ENCODE assay signal across 24 cellular contexts in genomic region chr9:125984461-125984860, GRCh38.
DNase-seq lines count a peak whose midpoint lies in the region; ATAC-seq, FAIRE-seq and TF ChIP-seq lines count a peak whose summit lies in the region.
"Had no signal": no experiment of that assay in that cellular context is flagged by ENCODE, and none has a peak within 500 bp of the region (broad histone marks: within the 10 kb centered on the region; RNA-seq: fewer than 3 reads in every experiment).

No MANE protein-coding gene starts in this region.

- no peak overlapping the region for H3K27ac ChIP-seq in right lobe of liver
- H3K27ac ChIP-seq in HepG2 (ENCODE audit: extremely low read length, insufficient read depth, low read length): no peak overlapping the region
- H3K27ac ChIP-seq: BLaER1, HL-60, RWPE1 had no signal

- no peak overlapping the region for H3K4me2 ChIP-seq in HepG2 (ENCODE audit: low read depth, low read length)
- H3K4me2 ChIP-seq: BLaER1 had no signal

- no peak overlapping the region for H3K9ac ChIP-seq in HepG2 (ENCODE audit: insufficient read depth, low read depth, low read length)
- H3K9ac ChIP-seq: BLaER1 had no signal

- ATAC-seq in right lobe of liver (no peak), HepG2 (no peak), left lobe of liver (no peak), HG03039 (IDR thresholded peaks at IDR 0.05; ENCODE audit: unreplicated experiment) (no peak), GM18502 (IDR thresholded peaks at IDR 0.05; ENCODE audit: poor library complexity, unreplicated experiment) (no peak)
- ATAC-seq: HCT116, Panc1 had no signal

- H3K27me3 Mint-ChIP-seq in osteocyte (ENCODE audit: unreplicated experiment): peaks cover 14% of the 10 kb centered on the region

- CTCF ChIA-PET in HepG2 (lab: Yijun Ruan, JAX; ENCODE audit: low intra/inter-chr PET ratio, low total read pairs): no interaction called here

- no peaks in the 10 kb centered on the region for H4K20me1 ChIP-seq in HepG2 (ENCODE audit: insufficient read depth, low read length)
- H4K20me1 ChIP-seq: BLaER1 had no signal

- H3K4me3 ChIP-seq in right lobe of liver (no peak overlapping the region), HepG2 (replicated peaks in 1 of 3; ENCODE audit: insufficient read depth in 1 of 3, low read depth in 2 of 3, low read length in 3 of 3) (no peak overlapping the region)
- H3K4me3 ChIP-seq: BLaER1 had no signal

- no peak for TF ChIP-seq CTCF in right lobe of liver (IDR thresholded peaks at IDR 0.05)
- TF ChIP-seq CTCF in HepG2 (CRISPR knock-in tag; IDR thresholded peaks at IDR 0.05): no peak
- TF ChIP-seq CTCF in osteocyte (IDR thresholded peaks at IDR 0.05): no peak

- H3K4me1 Mint-ChIP-seq in osteocyte (ENCODE audit: unreplicated experiment): no peaks in the 10 kb centered on the region
- H3K4me1 Mint-ChIP-seq: CD4-positive, CD25-positive, alpha-beta regulatory T cell had no signal

- no peak for TF ChIP-seq RAD21 in HepG2 (CRISPR knock-in tag; IDR thresholded peaks at IDR 0.05)

- H3K4me1 ChIP-seq in right lobe of liver (no peaks in the 10 kb centered on the region), HepG2 (ENCODE audit: insufficient read depth, low read length) (peaks cover 10% of the 10 kb centered on the region)
- H3K4me1 ChIP-seq: BLaER1 had no signal

- intact Hi-C loops in right lobe of liver (cut with DNase I) (no loop called here), HepG2 (cut with micrococcal nuclease; ENCODE audit: unreplicated experiment) (no loop called here)

- POLR2A ChIA-PET in HepG2 (lab: Yijun Ruan, JAX): no interaction called here

- H3K27ac Mint-ChIP-seq in osteocyte (ENCODE audit: unreplicated experiment): no peak overlapping the region
- H3K27ac Mint-ChIP-seq: CD4-positive, CD25-positive, alpha-beta regulatory T cell had no signal

- no CpG with 5 or more reads among the region's 2 CpGs for WGBS in right lobe of liver (ENCODE audit: insufficient coverage, low coverage, low lambda C conversion rate, missing lambda C conversion rate)
- no CpG with 5 or more reads among the region's 2 CpGs for whole genome bisulfite sequencing in HepG2 (ENCODE audit: low lambda C conversion rate)

- no peaks in the 10 kb centered on the region for H3K36me3 Mint-ChIP-seq in osteocyte (ENCODE audit: unreplicated experiment)
- H3K36me3 Mint-ChIP-seq: CD4-positive, CD25-positive, alpha-beta regulatory T cell had no signal

- no peak for FAIRE-seq in HepG2 (lab: Jason Lieb, UNC)
- FAIRE-seq: A204.1, D721Med had no signal

- BruUV-seq in HepG2 (replicated peaks; lab: Mats Ljungman, UMichigan): no TSS peak

- H3K79me2 ChIP-seq in HepG2 (ENCODE audit: insufficient read depth, low read length): no peaks in the 10 kb centered on the region

- peaks cover 0 to 2% (median 0%) of the 10 kb centered on the region in 4 donors for H3K9me3 ChIP-seq in right lobe of liver
- peaks cover 9% of the 10 kb centered on the region for H3K9me3 ChIP-seq in HepG2 (ENCODE audit: low read length)

- peak in 2 of 3 donors; percentile 3 to 17 for DNase-seq in right lobe of liver
- DNase-seq in HepG2 (ENCODE audit: low spot score): no peak
- DNase-seq in left lobe of liver (ENCODE audit: low spot score): peak; percentile 32
- DNase-seq in osteocyte (ENCODE audit: extremely low spot score, unreplicated experiment): peak; percentile 59
- no peak for DNase-seq in mucosa of gallbladder (ENCODE audit: low spot score)
- DNase-seq: CD4-positive, CD25-positive, alpha-beta regulatory T cell; DMS53; NCI-H1048; NCI-H1417; NCI-H1694; NCI-H2029 treated with DMSO at 0.1 percent for 48 hours; NCI-H226; NCI-H510A; NCI-H69; SHP77 had no signal

- H3K36me3 ChIP-seq in right lobe of liver (no peaks in the 10 kb centered on the region), HepG2 (replicated peaks in 1 of 2; ENCODE audit: control insufficient read depth in 1 of 2, insufficient read depth in 2 of 2, low read length in 2 of 2) (no peaks in the 10 kb centered on the region)
- H3K36me3 ChIP-seq: BLaER1 had no signal

- H3K27me3 ChIP-seq in right lobe of liver (no peaks in the 10 kb centered on the region), HepG2 (ENCODE audit: control insufficient read depth in 1 of 2, insufficient read depth in 2 of 2, low read length in 2 of 2) (no peaks in the 10 kb centered on the region; a peak in 1 of 5 replicates)
- H3K27me3 ChIP-seq: BLaER1 had no signal

- TF ChIP-seq POLR2A in right lobe of liver (IDR thresholded peaks at IDR 0.05) (no peak), HepG2 (IDR thresholded peaks at IDR 0.05; ENCODE audit: insufficient read depth in 1 of 2, low read depth in 2 of 2, low read length in 2 of 2) (no peak)

- no peak overlapping the region for H2AFZ ChIP-seq in HepG2 (ENCODE audit: low read length)

- peaks cover 14% of the 10 kb centered on the region for H3K9me3 Mint-ChIP-seq in osteocyte (ENCODE audit: unreplicated experiment)

- TF ChIP-seq EP300 in HepG2 (IDR thresholded peaks at IDR 0.05; ENCODE audit: low read depth in 2 of 2, low read length in 2 of 2) (no peak), HepG2 (CRISPR knock-in tag; IDR thresholded peaks at IDR 0.05; ENCODE audit: borderline replicate concordance) (no peak)

- in situ Hi-C loops in HepG2 (cut with HindIII; ENCODE audit: extremely low pct_ligation_motif_present, low pct_unique_long_range_greater_than_20kb): no loop called here

- H3K4me3 Mint-ChIP-seq in osteocyte (ENCODE audit: unreplicated experiment): no peak overlapping the region
- H3K4me3 Mint-ChIP-seq: CD4-positive, CD25-positive, alpha-beta regulatory T cell had no signal

TF ChIP-seq in HepG2, 621 proteins besides CTCF, POLR2A, EP300 and RAD21:
- TF ChIP-seq RARG (CRISPR knock-in tag; IDR thresholded peaks at IDR 0.05; ENCODE audit: low read depth) (no peak), BORCS8-MEF2B (CRISPR knock-in tag; IDR thresholded peaks at IDR 0.05) (no peak), TEF (CRISPR knock-in tag; IDR thresholded peaks at IDR 0.05) (no peak), TCF7 (IDR thresholded peaks at IDR 0.05; ENCODE audit: low read depth) (no peak), ZNF639 (CRISPR knock-in tag; conservative IDR thresholded peaks at IDR 0.05) (no peak)

Comparison
In these comparisons a context has a peak if more than half of its experiments do, and no peak if none do; other contexts are left out.
1. DNase-seq: peak in right lobe of liver (2 of 3), left lobe of liver (single experiment) and osteocyte (single experiment); none in HepG2 (single experiment) and mucosa of gallbladder (single experiment).